ENCODE assay signal across 8 cellular contexts in genomic region chr5:68287631-68287975, GRCh38.
DNase-seq lines count a peak whose midpoint lies in the region; ATAC-seq and TF ChIP-seq lines count a peak whose summit lies in the region.

No MANE protein-coding gene starts in this region.

- peaks cover 12% of the 10 kb centered on the region for H3K36me3 Mint-ChIP-seq in natural killer cell treated with Interleukin-12 subunit alpha and Interleukin-12 subunit beta and Interleukin-15 and Interleukin-18, amount 100 ng/mL, for 72 hours

- CTCF ChIA-PET in A673 (lab: Charles Lee) = interaction anchor here (1.2 to 1.3 kb wide), 2 partner anchors 173 to 720 kb away, joined by 3 to 4 read pairs; no protein-coding TSS in a partner anchor

- peak overlapping the region; percentile 81 to 95 for H3K27ac Mint-ChIP-seq in natural killer cell treated with Interleukin-12 subunit alpha and Interleukin-12 subunit beta and Interleukin-15 and Interleukin-18, amount 100 ng/mL, for 72 hours

- POLR2A ChIA-PET in A673 (lab: Charles Lee; ENCODE audit: low non-redundant PET) = no interaction called here

- peaks cover 65 to 75% of the 10 kb centered on the region in 2 donors for H3K4me1 Mint-ChIP-seq in natural killer cell treated with Interleukin-12 subunit alpha and Interleukin-12 subunit beta and Interleukin-15 and Interleukin-18, amount 100 ng/mL, for 72 hours (ENCODE audit: low read depth in 2 of 2)

- H3K4me3 Mint-ChIP-seq in natural killer cell treated with Interleukin-12 subunit alpha and Interleukin-12 subunit beta and Interleukin-15 and Interleukin-18, amount 100 ng/mL, for 72 hours = peak overlapping the region; percentile 84

- H3K27me3 Mint-ChIP-seq in natural killer cell treated with Interleukin-12 subunit alpha and Interleukin-12 subunit beta and Interleukin-15 and Interleukin-18, amount 100 ng/mL, for 72 hours = no peaks in the 10 kb centered on the region

- H3K4me1 ChIP-seq in A673 (ENCODE audit: insufficient read depth, low read length, poor library complexity, severe bottlenecking) (peaks cover 57% of the 10 kb centered on the region), Karpas-422 (ENCODE audit: low read length) (peaks cover 53% of the 10 kb centered on the region), duodenal mucosa (ENCODE audit: control insufficient read depth in 1 of 2, insufficient read depth in 2 of 2, low read length in 2 of 2) (peaks cover 59 to 70% of the 10 kb centered on the region in 2 donors)

- H3K27me3 ChIP-seq in A673 (replicated peaks; ENCODE audit: insufficient read depth, low read depth, low read length, poor library complexity) (no peaks in the 10 kb centered on the region), Karpas-422 (ENCODE audit: low read length) (no peaks in the 10 kb centered on the region), duodenal mucosa (ENCODE audit: control insufficient read depth in 1 of 2, insufficient read depth in 2 of 2, low read length in 2 of 2) (no peaks in the 10 kb centered on the region)

- no peak for DNase-seq in A673 (ENCODE audit: low spot score)
- DNase-seq in Karpas-422 = no peak
- no peak for DNase-seq in natural killer cell treated with Interleukin-12 subunit alpha and Interleukin-12 subunit beta and Interleukin-15 and Interleukin-18, amount 100 ng/mL, for 72 hours (ENCODE audit: low spot score)
- no peak for DNase-seq in NCI-H1930 (lab: John Stamatoyannopoulos, UW)
- no peak for DNase-seq in NCI-H2081 treated with DMSO at 0.1 percent for 48 hours (lab: John Stamatoyannopoulos, UW)
- no peak for DNase-seq in C1 segment of cervical spinal cord (lab: John Stamatoyannopoulos, UW)

- H3K9me3 ChIP-seq in A673 (ENCODE audit: low read depth, low read length, poor library complexity, severe bottlenecking) (no peaks in the 10 kb centered on the region), Karpas-422 (ENCODE audit: low read length) (no peaks in the 10 kb centered on the region), duodenal mucosa (ENCODE audit: control insufficient read depth in 1 of 2, low read length in 2 of 2) (no peaks in the 10 kb centered on the region)

- no peak for TF ChIP-seq CTCF in A673 (conservative IDR thresholded peaks at IDR 0.05; ENCODE audit: low read depth, low read length)

- H3K27ac ChIP-seq in A673 (ENCODE audit: low read depth, low read length, poor library complexity, severe bottlenecking) (peak overlapping the region; percentile 80), Karpas-422 (ENCODE audit: low read length) (peak overlapping the region; percentile 67), duodenal mucosa (ENCODE audit: low read depth, low read length) (peak overlapping the region; percentile 80)

- no peaks in the 10 kb centered on the region for H3K9me2 ChIP-seq in Karpas-422 (replicated peaks; ENCODE audit: insufficient read depth, low read length)

- intact Hi-C loops in A673 (cut with micrococcal nuclease; ENCODE audit: unreplicated experiment) = loop anchor here (1.0 to 5.0 kb wide), 4 partner anchors 375 to 720 kb away; no protein-coding TSS in a partner anchor

- H3K9me3 Mint-ChIP-seq in natural killer cell treated with Interleukin-12 subunit alpha and Interleukin-12 subunit beta and Interleukin-15 and Interleukin-18, amount 100 ng/mL, for 72 hours = no peaks in the 10 kb centered on the region

- peak overlapping the region; percentile 71 for H3K4me2 ChIP-seq in Karpas-422 (ENCODE audit: low read depth, low read length, poor library complexity, severe bottlenecking)

- no peaks in the 10 kb centered on the region for H4K20me1 ChIP-seq in Karpas-422 (ENCODE audit: insufficient read depth, low read depth, low read length)

- BruUV-seq in A673 (replicated peaks; lab: Mats Ljungman, UMichigan) = no TSS peak

- peak overlapping the region; percentile 65 for H3K9ac ChIP-seq in Karpas-422 (ENCODE audit: low read length)
- H3K9ac ChIP-seq in duodenal mucosa (ENCODE audit: low read depth in 1 of 2, low read length in 2 of 2) = peak overlapping the region; percentile 64 to 68

- H3K4me3 ChIP-seq in A673 (ENCODE audit: low read depth, low read length, poor library complexity, severe bottlenecking) = peak overlapping the region; percentile 59
- H3K4me3 ChIP-seq in Karpas-422 (ENCODE audit: low read length) = peak overlapping the region; percentile 67
- peak overlapping the region; percentile 76 to 81 for H3K4me3 ChIP-seq in duodenal mucosa (ENCODE audit: low read depth in 1 of 2, low read length in 2 of 2)

- no peak for ATAC-seq in natural killer cell treated with Interleukin-12 subunit alpha and Interleukin-12 subunit beta and Interleukin-15 and Interleukin-18, amount 100 ng/mL, for 72 hours
- ATAC-seq in GM21515 (IDR thresholded peaks at IDR 0.05; ENCODE audit: unreplicated experiment) = no peak

- H2AFZ ChIP-seq in Karpas-422 (ENCODE audit: low read length) = peak overlapping the region; percentile 72; the same call in 1 of the 2 replicates

- H3K79me2 ChIP-seq in Karpas-422 (ENCODE audit: low read length) = peaks cover 13% of the 10 kb centered on the region; the same call in 1 of the 2 replicates

- peaks cover 11% of the 10 kb centered on the region for H3K36me3 ChIP-seq in A673 (ENCODE audit: insufficient read depth, low read length, poor library complexity, severe bottlenecking)
- no peaks in the 10 kb centered on the region for H3K36me3 ChIP-seq in Karpas-422 (ENCODE audit: insufficient read depth, low read length)
- H3K36me3 ChIP-seq in duodenal mucosa (ENCODE audit: control insufficient read depth in 1 of 2, insufficient read depth in 2 of 2, low read length in 2 of 2) = peaks cover 0 to 20% of the 10 kb centered on the region in 2 donors
